ENCODE assay signal across 14 cellular contexts in genomic region chr5:112709416-112709815, GRCh38. TPM values are rescaled to one million over a fixed set of nuclear protein-coding genes. Genes with fewer than 3 reads are reported as not detected.
A peak's percentile ranks its signal among the peaks of the same experiment; 100 is the strongest.
DNase-seq lines count a peak whose midpoint lies in the region; ATAC-seq and TF ChIP-seq lines count a peak whose summit lies in the region.
"Had no signal": no experiment of that assay in that cellular context is flagged by ENCODE, and none has a peak within 500 bp of the region (broad histone marks: within the 10 kb centered on the region; RNA-seq: fewer than 3 reads in every experiment).

No MANE protein-coding gene starts in this region.

- no peak for TF ChIP-seq CTCF in lower lobe of right lung (IDR thresholded peaks at IDR 0.05)
- no peak for TF ChIP-seq CTCF in ascending aorta (IDR thresholded peaks at IDR 0.05)

- H3K4me1 Mint-ChIP-seq in activated CD8-positive, alpha-beta T cell treated with anti-CD3 and anti-CD28 coated beads, Interleukin-2, amount 10 ng/mL, durations not matched to agents 7 days and 5 days (ENCODE audit: low read depth) = peaks cover 43% of the 10 kb centered on the region

- H3K27me3 ChIP-seq in lower lobe of right lung (ENCODE audit: low read depth) (no peaks in the 10 kb centered on the region), ascending aorta (no peaks in the 10 kb centered on the region)
- H3K27me3 ChIP-seq: left lung, suprapubic skin had no signal

- H3K27ac ChIP-seq in lower lobe of right lung (no peak overlapping the region), ascending aorta (no peak overlapping the region)
- H3K27ac ChIP-seq: suprapubic skin had no signal

- intact Hi-C loops in lower lobe of right lung (cut with DNase I) (no loop called here), ascending aorta (cut with DNase I) (loop anchor here (5.0 to 10.0 kb wide), 3 partner anchors 48 to 585 kb away; partner anchors contain the start of gene REEP5)

- ATAC-seq in activated CD8-positive, alpha-beta T cell treated with anti-CD3 and anti-CD28 coated beads, Interleukin-2, amount 10 ng/mL, durations not matched to agents 7 days and 5 days = no peak
- ATAC-seq in lower lobe of right lung (no peak), HG03045 (IDR thresholded peaks at IDR 0.05; ENCODE audit: unreplicated experiment) (no peak)
- ATAC-seq: effector memory CD8-positive, alpha-beta T cell; left lung had no signal

- peaks cover 2% of the 10 kb centered on the region for H3K27me3 Mint-ChIP-seq in activated CD8-positive, alpha-beta T cell treated with anti-CD3 and anti-CD28 coated beads, Interleukin-2, amount 10 ng/mL, durations not matched to agents 7 days and 5 days (ENCODE audit: low read depth)
- H3K27me3 Mint-ChIP-seq: effector memory CD8-positive, alpha-beta T cell had no signal

- H3K9me3 Mint-ChIP-seq in activated CD8-positive, alpha-beta T cell treated with anti-CD3 and anti-CD28 coated beads, Interleukin-2, amount 10 ng/mL, durations not matched to agents 7 days and 5 days (ENCODE audit: insufficient read depth) = no peaks in the 10 kb centered on the region
- H3K9me3 Mint-ChIP-seq: effector memory CD8-positive, alpha-beta T cell had no signal

- H3K4me1 ChIP-seq in lower lobe of right lung (peaks cover 42% of the 10 kb centered on the region), ascending aorta (peaks cover 0 to 18% of the 10 kb centered on the region in 2 donors)

- H3K9me3 ChIP-seq in lower lobe of right lung (no peaks in the 10 kb centered on the region), ascending aorta (no peaks in the 10 kb centered on the region)
- H3K9me3 ChIP-seq: left lung, suprapubic skin had no signal

- no peak overlapping the region for H3K27ac Mint-ChIP-seq in activated CD8-positive, alpha-beta T cell treated with anti-CD3 and anti-CD28 coated beads, Interleukin-2, amount 10 ng/mL, durations not matched to agents 7 days and 5 days

- POLR2A ChIA-PET in activated CD8-positive, alpha-beta T cell treated with anti-CD3 and anti-CD28 coated beads, Interleukin-2, amount 10 ng/mL, durations not matched to agents 7 days and 5 days (lab: Charles Lee) = interaction anchor here (1.0 kb wide), 1 partner anchor 30 kb away, joined by 5 read pairs; no protein-coding TSS in a partner anchor

- DNase-seq in A172 (ENCODE audit: low spot score) = peak; percentile 29
- peak; percentile 13 for DNase-seq in Daoy (ENCODE audit: low read depth)
- DNase-seq in activated CD8-positive, alpha-beta T cell treated with anti-CD3 and anti-CD28 coated beads, Interleukin-2, amount 10 ng/mL, durations not matched to agents 7 days and 5 days = no peak
- DNase-seq in lower lobe of right lung = no peak
- DNase-seq in HuH-7 (ENCODE audit: low spot score) = no peak
- no peak for DNase-seq in activated CD4-positive, CD25-positive, alpha-beta regulatory T cell treated with anti-CD3 and anti-CD28 coated beads, Interleukin-2, amount 50 U/mL, for 72 hours
- no peak for DNase-seq in ascending aorta (ENCODE audit: low spot score in 2 of 2)
- DNase-seq: activated effector memory CD4-positive, alpha-beta T cell treated with Interleukin-2 at 50 U/mL for 16 hours; effector memory CD8-positive, alpha-beta T cell; HCEC 1CT; left lung; stimulated activated CD4-positive, alpha-beta T cell treated with anti-CD3 and anti-CD28 coated beads, Interleukin-15, amount 100 ng/mL, for 24 hours had no signal

- peaks cover 10% of the 10 kb centered on the region for H3K36me3 Mint-ChIP-seq in activated CD8-positive, alpha-beta T cell treated with anti-CD3 and anti-CD28 coated beads, Interleukin-2, amount 10 ng/mL, durations not matched to agents 7 days and 5 days (ENCODE audit: low read depth)

- peak overlapping the region; percentile 22 for H3K4me3 Mint-ChIP-seq in activated CD8-positive, alpha-beta T cell treated with anti-CD3 and anti-CD28 coated beads, Interleukin-2, amount 10 ng/mL, durations not matched to agents 7 days and 5 days

- H3K36me3 ChIP-seq in lower lobe of right lung (no peaks in the 10 kb centered on the region), ascending aorta (no peaks in the 10 kb centered on the region)
- H3K36me3 ChIP-seq: left lung, suprapubic skin had no signal

- H3K4me3 ChIP-seq in lower lobe of right lung (peak overlapping the region; percentile 79), ascending aorta (peak overlapping the region in 1 of 2 donors; percentile 82)

- CTCF ChIA-PET in activated CD8-positive, alpha-beta T cell treated with anti-CD3 and anti-CD28 coated beads, Interleukin-2, amount 10 ng/mL, durations not matched to agents 7 days and 5 days (lab: Charles Lee) = interaction anchor here (1.5 to 2.1 kb wide), 3 partner anchors 12 to 48 kb away, joined by 6 to 9 read pairs (median 6); no protein-coding TSS in a partner anchor

RNA-seq across cellular contexts. Expression of gene APC, which starts 28.3 kb away (rescaled TPM):
- 36.7 and 49.4 TPM in 2 replicates for total RNA-seq in A172 (2014; rRNA removed; shearing (Covaris generic))
- 24.2 and 31.8 TPM in 2 replicates for total RNA-seq in Daoy (2014; rRNA removed; shearing (Covaris generic))
- 10 to 100 TPM; 21.5 to 24.5 TPM for total RNA-seq in activated CD8-positive, alpha-beta T cell treated with anti-CD3 and anti-CD28 coated beads, Interleukin-2, amount 10 ng/mL, durations not matched to agents 7 days and 5 days
- total RNA-seq in lower lobe of right lung (47.7 TPM), ascending aorta (197 TPM)

Comparison
In these comparisons a context has a peak if more than half of its experiments do, and no peak if none do; other contexts are left out.
1. DNase-seq: peak in A172 (single experiment) and Daoy (single experiment); none in activated CD8-positive, alpha-beta T cell treated with anti-CD3 and anti-CD28 coated beads, Interleukin-2, amount 10 ng/mL, durations not matched to agents 7 days and 5 days (single experiment), lower lobe of right lung (single experiment), HuH-7 (single experiment), activated CD4-positive, CD25-positive, alpha-beta regulatory T cell treated with anti-CD3 and anti-CD28 coated beads, Interleukin-2, amount 50 U/mL, for 72 hours (single experiment) and ascending aorta (0 of 2).